18 cellular contexts compared by ENCODE assay signal in genomic region chr5:75482482-75482881, GRCh38.
"Had no signal": no experiment of that assay in that cellular context is flagged by ENCODE, and none has a peak within 500 bp of the region (broad histone marks: within the 10 kb centered on the region; RNA-seq: fewer than 3 reads in every experiment).

No MANE protein-coding gene starts in this region.

- H3K4me1 ChIP-seq: foreskin keratinocyte, prostate gland had no signal

- H3K27ac ChIP-seq: foreskin keratinocyte, prostate gland, tibial artery had no signal

- H3K36me3 ChIP-seq: prostate gland, tibial artery had no signal

- H3K27ac Mint-ChIP-seq: activated CD4-positive, alpha-beta memory T cell treated with anti-CD3 and anti-CD28 coated beads for 36 hours; activated naive CD8-positive, alpha-beta T cell treated with anti-CD3 and anti-CD28 coated beads, Interleukin-2, amount 10 ng/mL, durations not matched to agents 7 days and 5 days; naive thymus-derived CD4-positive, alpha-beta T cell; stimulated activated naive CD8-positive, alpha-beta T cell treated with anti-CD3 and anti-CD28 coated beads, Interleukin-15, Interleukin-2, amounts not matched to agents 100 ng/mL and 50 ng/mL, for 24 hours; T-helper 17 cell had no signal

- H3K4me3 ChIP-seq: lung, prostate gland, tibial artery had no signal

- H3K27me3 ChIP-seq: foreskin keratinocyte, tibial artery had no signal

- DNase-seq: activated CD4-positive, alpha-beta memory T cell treated with anti-CD3 and anti-CD28 coated beads for 36 hours; activated CD4-positive, alpha-beta T cell treated with anti-CD3 and anti-CD28 coated beads for 48 hours; activated naive CD4-positive, alpha-beta T cell treated with Interleukin-2 at 50 U/mL for 16 hours; activated naive CD8-positive, alpha-beta T cell treated with anti-CD3 and anti-CD28 coated beads, Interleukin-2, amount 10 ng/mL, durations not matched to agents 7 days and 5 days; activated T-cell treated with anti-CD3 and anti-CD28 coated beads, Interleukin-2, amount 50 U/mL, for 48 hours; amygdala; cortex of kidney; erythroblast; foreskin keratinocyte; kidney; naive thymus-derived CD4-positive, alpha-beta T cell; stimulated activated CD4-positive, alpha-beta T cell treated with anti-CD3 and anti-CD28 coated beads, Interleukin-12 subunit alpha, Interleukin-12 subunit beta, amount 100 ng/mL, for 4 hours; stimulated activated CD4-positive, alpha-beta T cell treated with anti-CD3 and anti-CD28 coated beads, Interleukin-4, amount 100 ng/mL, for 4 hours; T-helper 17 cell; tibial artery had no signal

- H3K27me3 Mint-ChIP-seq: activated CD4-positive, alpha-beta memory T cell treated with anti-CD3 and anti-CD28 coated beads for 36 hours; activated naive CD8-positive, alpha-beta T cell treated with anti-CD3 and anti-CD28 coated beads, Interleukin-2, amount 10 ng/mL, durations not matched to agents 7 days and 5 days; naive thymus-derived CD4-positive, alpha-beta T cell; stimulated activated naive CD8-positive, alpha-beta T cell treated with anti-CD3 and anti-CD28 coated beads, Interleukin-15, Interleukin-2, amounts not matched to agents 100 ng/mL and 50 ng/mL, for 24 hours; T-helper 17 cell had no signal

- H3K9me3 ChIP-seq: prostate gland had no signal

- H3K4me3 Mint-ChIP-seq: activated CD4-positive, alpha-beta memory T cell treated with anti-CD3 and anti-CD28 coated beads for 36 hours; activated naive CD8-positive, alpha-beta T cell treated with anti-CD3 and anti-CD28 coated beads, Interleukin-2, amount 10 ng/mL, durations not matched to agents 7 days and 5 days; naive thymus-derived CD4-positive, alpha-beta T cell; stimulated activated naive CD8-positive, alpha-beta T cell treated with anti-CD3 and anti-CD28 coated beads, Interleukin-15, Interleukin-2, amounts not matched to agents 100 ng/mL and 50 ng/mL, for 24 hours; T-helper 17 cell had no signal

- ATAC-seq: foreskin keratinocyte; naive thymus-derived CD4-positive, alpha-beta T cell; T-helper 17 cell had no signal
